10 cellular contexts compared by ENCODE assay signal in the genomic region with DNA sequence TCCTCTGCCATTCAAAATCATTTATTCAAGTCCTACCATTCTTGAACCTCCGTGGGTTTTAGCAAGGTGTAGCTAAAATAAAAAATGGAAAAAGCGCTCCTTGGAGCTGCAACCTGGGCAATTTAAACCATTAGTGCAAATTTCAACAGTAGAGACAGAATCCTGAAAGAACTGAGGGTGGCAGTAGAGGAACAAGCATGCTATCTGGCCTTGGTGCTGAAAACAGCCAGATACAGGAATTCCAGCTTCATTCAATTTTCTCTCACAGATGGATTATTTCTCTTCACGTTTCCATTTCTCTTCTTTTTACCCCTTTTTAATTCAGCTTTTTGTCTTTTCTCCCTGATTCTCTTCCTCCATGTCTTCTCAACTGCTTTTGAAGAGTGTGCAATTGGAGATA.
A peak's percentile ranks its signal among the peaks of the same experiment; 100 is the strongest.
DNase-seq lines count a peak whose midpoint lies in the region; ATAC-seq and TF ChIP-seq lines count a peak whose summit lies in the region.
"Had no signal": no experiment of that assay in that cellular context is flagged by ENCODE, and none has a peak within 500 bp of the region (broad histone marks: within the 10 kb centered on the region; RNA-seq: fewer than 3 reads in every experiment).

No MANE protein-coding gene starts in this region.

- DNase-seq in COLO829 (ENCODE audit: low spot score) = peak; percentile 25
- no peak for DNase-seq in LNCaP clone FGC (ENCODE audit: low read depth)
- DNase-seq in T47D (ENCODE audit: low read depth in 1 of 2, low spot score in 1 of 2) = peak; percentile 2 to 52
- peak; percentile 30 for DNase-seq in midbrain (lab: John Stamatoyannopoulos, UW)
- DNase-seq: activated T-cell treated with anti-CD3 and anti-CD28 coated beads, Interleukin-2, amount 50 U/mL, for 1 hour had no signal

- H3K4me3 ChIP-seq in LNCaP clone FGC (ENCODE audit: low read depth, low read length) = no peak overlapping the region

- in situ Hi-C loops in T47D (cut with HindIII; ENCODE audit: low pct_unique_long_range_greater_than_20kb, low sequenced_read_pairs) = no loop called here

- peak; percentile 81 for TF ChIP-seq CTCF in LNCaP clone FGC (IDR thresholded peaks at IDR 0.05; ENCODE audit: control insufficient read depth, extremely low read depth, insufficient read depth)

- peaks cover 6% of the 10 kb centered on the region for H3K4me1 Mint-ChIP-seq in stimulated activated memory B cell treated with anti-CD40 and anti-IgM and Interleukin-4, amounts not matched to agents 10 μg/mL and 1 μg/mL and 100 μg/mL, for 72 hours

- H3K9me3 Mint-ChIP-seq in stimulated activated memory B cell treated with anti-CD40 and anti-IgM and Interleukin-4, amounts not matched to agents 10 μg/mL and 1 μg/mL and 100 μg/mL, for 72 hours = peaks cover 2% of the 10 kb centered on the region

- H3K27me3 Mint-ChIP-seq in stimulated activated memory B cell treated with anti-CD40 and anti-IgM and Interleukin-4, amounts not matched to agents 10 μg/mL and 1 μg/mL and 100 μg/mL, for 72 hours = peaks cover 55% of the 10 kb centered on the region

- H3K27ac Mint-ChIP-seq in stimulated activated memory B cell treated with anti-CD40 and anti-IgM and Interleukin-4, amounts not matched to agents 10 μg/mL and 1 μg/mL and 100 μg/mL, for 72 hours = no peak overlapping the region
- H3K27ac Mint-ChIP-seq: memory B cell had no signal

- H3K4me3 Mint-ChIP-seq in stimulated activated memory B cell treated with anti-CD40 and anti-IgM and Interleukin-4, amounts not matched to agents 10 μg/mL and 1 μg/mL and 100 μg/mL, for 72 hours = no peak overlapping the region
- H3K4me3 Mint-ChIP-seq: memory B cell had no signal

- ATAC-seq in GM19395 (IDR thresholded peaks at IDR 0.05; ENCODE audit: unreplicated experiment) (no peak), HG02973 (IDR thresholded peaks at IDR 0.05; ENCODE audit: unreplicated experiment) (no peak)
- no peak for ATAC-seq in activated CD4-positive, CD25-positive, alpha-beta regulatory T cell treated with anti-CD3 and anti-CD28 coated beads, Interleukin-2, amount 50 U/mL, for 24 hours
- ATAC-seq in stimulated activated memory B cell treated with anti-CD40 and anti-IgM and Interleukin-4, amounts not matched to agents 10 μg/mL and 1 μg/mL and 100 μg/mL, for 72 hours = no peak

- H3K36me3 Mint-ChIP-seq in stimulated activated memory B cell treated with anti-CD40 and anti-IgM and Interleukin-4, amounts not matched to agents 10 μg/mL and 1 μg/mL and 100 μg/mL, for 72 hours = peaks cover 5% of the 10 kb centered on the region
